In genomic region chr2:67918471-67918870, GRCh38 we compare ENCODE assay signal across 2 cellular contexts.
TF ChIP-seq lines count a peak whose summit lies in the region.

No MANE protein-coding gene starts in this region.

TF ChIP-seq in SK-N-SH, 30 proteins besides CTCF, POLR2A, EP300 and RAD21 (continued from another document):
- TF ChIP-seq EZH2phosphoT487 (IDR thresholded peaks at IDR 0.05; ENCODE audit: borderline replicate concordance, low read depth) (no peak), CHD2 (IDR thresholded peaks at IDR 0.05; ENCODE audit: low read length, partially characterized antibody) (no peak), PBX3 (IDR thresholded peaks at IDR 0.05) (no peak), ELF1 (IDR thresholded peaks at IDR 0.05) (no peak), RCOR1 (IDR thresholded peaks at IDR 0.05; ENCODE audit: low read length) (no peak)
TF ChIP-seq in SK-N-SH: peak in this region for 0.

TF ChIP-seq in SK-N-SH treated with all-trans-retinoic acid at 6 μM for 48 hours, 23 proteins besides CTCF, POLR2A, EP300 and RAD21:
- no peak for TF ChIP-seq CREB5 (CRISPR knock-in tag; IDR thresholded peaks at IDR 0.05; ENCODE audit: low read depth)
- no peak for TF ChIP-seq SNAI2 (CRISPR knock-in tag; IDR thresholded peaks at IDR 0.05)
- no peak for TF ChIP-seq TSHZ2 (CRISPR knock-in tag; IDR thresholded peaks at IDR 0.05)
- TF ChIP-seq OSR1 (CRISPR knock-in tag; IDR thresholded peaks at IDR 0.05): no peak
- no peak for TF ChIP-seq ZNF70 (CRISPR knock-in tag; IDR thresholded peaks at IDR 0.05)
- no peak for TF ChIP-seq GLIS3 (CRISPR knock-in tag; IDR thresholded peaks at IDR 0.05)
- no peak for TF ChIP-seq CSDC2 (CRISPR knock-in tag; IDR thresholded peaks at IDR 0.05)
- no peak for TF ChIP-seq ZC3H10 (CRISPR knock-in tag; IDR thresholded peaks at IDR 0.05)
- TF ChIP-seq RARB (CRISPR knock-in tag; IDR thresholded peaks at IDR 0.05): no peak
- no peak for TF ChIP-seq ESRRG (CRISPR knock-in tag; IDR thresholded peaks at IDR 0.05)
- no peak for TF ChIP-seq ZFP30 (CRISPR knock-in tag; IDR thresholded peaks at IDR 0.05)
- TF ChIP-seq PATZ1 (CRISPR knock-in tag; IDR thresholded peaks at IDR 0.05; ENCODE audit: borderline replicate concordance): no peak
- TF ChIP-seq ISL1 (CRISPR knock-in tag; IDR thresholded peaks at IDR 0.05): no peak
